17 cellular contexts compared by ENCODE assay signal in genomic region chrX:136750364-136750763, GRCh38. TPM values are rescaled to one million over a fixed set of nuclear protein-coding genes. Genes with fewer than 3 reads are reported as not detected.
DNase-seq lines count a peak whose midpoint lies in the region; ATAC-seq, FAIRE-seq and TF ChIP-seq lines count a peak whose summit lies in the region.
"Had no signal": no experiment of that assay in that cellular context is flagged by ENCODE, and none has a peak within 500 bp of the region (broad histone marks: within the 10 kb centered on the region; RNA-seq: fewer than 3 reads in every experiment).

No MANE protein-coding gene starts in this region.

- H3K4me2 ChIP-seq in astrocyte (ENCODE audit: low read length) = no peak overlapping the region
- H3K4me2 ChIP-seq: A549 had no signal

- TF ChIP-seq CTCF in activated CD8-positive, alpha-beta T cell treated with anti-CD3 and anti-CD28 coated beads for 36 hours (IDR thresholded peaks at IDR 0.05) = no peak
- no peak for TF ChIP-seq CTCF in Panc1 (IDR thresholded peaks at IDR 0.05)
- TF ChIP-seq CTCF in astrocyte (IDR thresholded peaks at IDR 0.05; ENCODE audit: insufficient read depth, low read depth, low read length) = no peak

- H3K4me3 ChIP-seq in Panc1 (ENCODE audit: low read depth in 2 of 2, low read length in 2 of 2) (no peak overlapping the region), astrocyte (ENCODE audit: insufficient read depth, low read depth, low read length) (no peak overlapping the region)
- H3K4me3 ChIP-seq: A549, adrenal gland, gastroesophageal sphincter, pancreas, SK-N-MC had no signal

- H3K4me1 Mint-ChIP-seq in activated CD8-positive, alpha-beta T cell treated with anti-CD3 and anti-CD28 coated beads for 36 hours (ENCODE audit: low read depth) = peaks cover 87% of the 10 kb centered on the region
- peaks cover 89% of the 10 kb centered on the region for H3K4me1 Mint-ChIP-seq in activated CD8-positive, alpha-beta T cell treated with anti-CD3 and anti-CD28 coated beads, Interleukin-2, amount 10 ng/mL, durations not matched to agents 7 days and 5 days (ENCODE audit: low read depth)
- H3K4me1 Mint-ChIP-seq in astrocyte (ENCODE audit: low read depth, unreplicated experiment) = peaks cover 16% of the 10 kb centered on the region

- no peaks in the 10 kb centered on the region for H3K27me3 Mint-ChIP-seq in activated CD8-positive, alpha-beta T cell treated with anti-CD3 and anti-CD28 coated beads for 36 hours
- no peaks in the 10 kb centered on the region for H3K27me3 Mint-ChIP-seq in activated CD8-positive, alpha-beta T cell treated with anti-CD3 and anti-CD28 coated beads, Interleukin-2, amount 10 ng/mL, durations not matched to agents 7 days and 5 days (ENCODE audit: low read depth)
- no peaks in the 10 kb centered on the region for H3K27me3 Mint-ChIP-seq in astrocyte (ENCODE audit: low read depth, unreplicated experiment)

- H3K27ac ChIP-seq in Panc1 (ENCODE audit: low read length) = peak overlapping the region; percentile 17; the same call in 1 of the 2 replicates
- H3K27ac ChIP-seq in astrocyte (ENCODE audit: low read depth, low read length) = no peak overlapping the region
- H3K27ac ChIP-seq: A549, adrenal gland, gastroesophageal sphincter, pancreas, SK-N-MC had no signal

- no peaks in the 10 kb centered on the region for H3K79me2 ChIP-seq in astrocyte (ENCODE audit: insufficient read depth, low read length)

- in situ Hi-C loops in Panc1 (cut with HindIII; ENCODE audit: low pct_unique_long_range_greater_than_20kb, low sequenced_read_pairs) = no loop called here

- H3K9me3 ChIP-seq in Panc1 (ENCODE audit: control insufficient read depth, insufficient read depth, low read depth, low read length) (no peaks in the 10 kb centered on the region), astrocyte (ENCODE audit: insufficient read depth, low read depth, low read length) (no peaks in the 10 kb centered on the region)
- H3K9me3 ChIP-seq: A549, adrenal gland, gastroesophageal sphincter, pancreas had no signal

- no peak overlapping the region for H3K9ac ChIP-seq in astrocyte (ENCODE audit: low read length)

- H4K20me1 ChIP-seq in astrocyte (ENCODE audit: insufficient read depth, low read length) = no peaks in the 10 kb centered on the region

- no peaks in the 10 kb centered on the region for H3K9me3 Mint-ChIP-seq in activated CD8-positive, alpha-beta T cell treated with anti-CD3 and anti-CD28 coated beads for 36 hours
- no peaks in the 10 kb centered on the region for H3K9me3 Mint-ChIP-seq in activated CD8-positive, alpha-beta T cell treated with anti-CD3 and anti-CD28 coated beads, Interleukin-2, amount 10 ng/mL, durations not matched to agents 7 days and 5 days (ENCODE audit: insufficient read depth)
- H3K9me3 Mint-ChIP-seq in astrocyte (ENCODE audit: unreplicated experiment) = no peaks in the 10 kb centered on the region

- FAIRE-seq in astrocyte (lab: Jason Lieb, UNC) = peak; percentile 49
- FAIRE-seq: A549, pancreas, small intestine, TTC549 had no signal

- H3K4me3 Mint-ChIP-seq in activated CD8-positive, alpha-beta T cell treated with anti-CD3 and anti-CD28 coated beads for 36 hours = no peak overlapping the region
- H3K4me3 Mint-ChIP-seq in activated CD8-positive, alpha-beta T cell treated with anti-CD3 and anti-CD28 coated beads, Interleukin-2, amount 10 ng/mL, durations not matched to agents 7 days and 5 days = no peak overlapping the region
- H3K4me3 Mint-ChIP-seq in astrocyte (ENCODE audit: unreplicated experiment) = no peak overlapping the region

- H3K4me1 ChIP-seq in Panc1 (ENCODE audit: control insufficient read depth, insufficient read depth, low read length) (peaks cover 11% of the 10 kb centered on the region; the same call in 1 of the 2 replicates), astrocyte (ENCODE audit: insufficient read depth, low read length) (no peaks in the 10 kb centered on the region)
- H3K4me1 ChIP-seq: A549, pancreas had no signal

- H3K27me3 ChIP-seq in Panc1 (ENCODE audit: control insufficient read depth, insufficient read depth, low read length) = no peaks in the 10 kb centered on the region
- H3K27me3 ChIP-seq in astrocyte (ENCODE audit: insufficient read depth, low read length) = no peaks in the 10 kb centered on the region
- H3K27me3 ChIP-seq: adrenal gland, gastroesophageal sphincter, pancreas had no signal

- CTCF ChIA-PET in activated CD8-positive, alpha-beta T cell treated with anti-CD3 and anti-CD28 coated beads for 36 hours (lab: Charles Lee) = interaction anchor here (1.2 kb wide), 1 partner anchor 11 kb away, joined by 4 read pairs; no protein-coding TSS in a partner anchor
- CTCF ChIA-PET in activated CD8-positive, alpha-beta T cell treated with anti-CD3 and anti-CD28 coated beads, Interleukin-2, amount 10 ng/mL, durations not matched to agents 7 days and 5 days (lab: Charles Lee) = no interaction called here
- CTCF ChIA-PET in Panc1 (lab: Charles Lee) = no interaction called here

- H3K27ac Mint-ChIP-seq in activated CD8-positive, alpha-beta T cell treated with anti-CD3 and anti-CD28 coated beads for 36 hours = peak overlapping the region; percentile 79
- H3K27ac Mint-ChIP-seq in activated CD8-positive, alpha-beta T cell treated with anti-CD3 and anti-CD28 coated beads, Interleukin-2, amount 10 ng/mL, durations not matched to agents 7 days and 5 days = no peak overlapping the region
- H3K27ac Mint-ChIP-seq in astrocyte (ENCODE audit: unreplicated experiment) = no peak overlapping the region

- H3K36me3 ChIP-seq in Panc1 (ENCODE audit: control insufficient read depth, insufficient read depth, low read length) (no peaks in the 10 kb centered on the region), astrocyte (ENCODE audit: insufficient read depth, low read length) (no peaks in the 10 kb centered on the region)
- H3K36me3 ChIP-seq: adrenal gland, gastroesophageal sphincter, pancreas had no signal

- peak; percentile 59 for ATAC-seq in activated CD8-positive, alpha-beta T cell treated with anti-CD3 and anti-CD28 coated beads for 36 hours
- ATAC-seq in activated CD8-positive, alpha-beta T cell treated with anti-CD3 and anti-CD28 coated beads, Interleukin-2, amount 10 ng/mL, durations not matched to agents 7 days and 5 days = no peak
- no peak for ATAC-seq in Panc1
- ATAC-seq: A549, gastroesophageal sphincter, pancreas had no signal

- POLR2A ChIA-PET in activated CD8-positive, alpha-beta T cell treated with anti-CD3 and anti-CD28 coated beads for 36 hours (lab: Charles Lee) = interaction anchor here (1.1 to 1.5 kb wide), 2 partner anchors 9 to 16 kb away, joined by 3 read pairs; no protein-coding TSS in a partner anchor
- POLR2A ChIA-PET in activated CD8-positive, alpha-beta T cell treated with anti-CD3 and anti-CD28 coated beads, Interleukin-2, amount 10 ng/mL, durations not matched to agents 7 days and 5 days (lab: Charles Lee) = interaction anchor here (0.7 kb wide), 1 partner anchor 17 kb away, joined by 4 read pairs; no protein-coding TSS in a partner anchor
- POLR2A ChIA-PET in Panc1 (lab: Charles Lee) = no interaction called here

- DNase-seq in activated CD8-positive, alpha-beta T cell treated with anti-CD3 and anti-CD28 coated beads for 36 hours = no peak
- no peak for DNase-seq in activated CD8-positive, alpha-beta T cell treated with anti-CD3 and anti-CD28 coated beads, Interleukin-2, amount 10 ng/mL, durations not matched to agents 7 days and 5 days
- DNase-seq in Panc1 (ENCODE audit: low read depth, low spot score) (no peak), astrocyte (ENCODE audit: low read depth) (peak; percentile 30), renal cortical epithelial cell (ENCODE audit: low read depth) (peak; percentile 45), COLO829 (ENCODE audit: low spot score) (no peak), germinal center (ENCODE audit: low spot score) (no peak)
- no peak for DNase-seq in stimulated activated CD4-positive, alpha-beta T cell treated with anti-CD3 and anti-CD28 coated beads, Interleukin-2, amount 100 ng/mL, for 24 hours
- DNase-seq: adrenal gland, DND-41, NCI-H526, pancreas, small intestine had no signal

- intact Hi-C loops in activated CD8-positive, alpha-beta T cell treated with anti-CD3 and anti-CD28 coated beads for 36 hours (cut with micrococcal nuclease) = no loop called here
- intact Hi-C loops in Panc1 (cut with micrococcal nuclease; ENCODE audit: unreplicated experiment) = no loop called here

- BruUV-seq in Panc1 (replicated peaks; lab: Mats Ljungman, UMichigan) = no TSS peak

- no peak overlapping the region for H2AFZ ChIP-seq in astrocyte (ENCODE audit: low read depth, low read length)

- H3K36me3 Mint-ChIP-seq in activated CD8-positive, alpha-beta T cell treated with anti-CD3 and anti-CD28 coated beads for 36 hours (ENCODE audit: low read depth) = peaks cover 18% of the 10 kb centered on the region
- peaks cover 43% of the 10 kb centered on the region for H3K36me3 Mint-ChIP-seq in activated CD8-positive, alpha-beta T cell treated with anti-CD3 and anti-CD28 coated beads, Interleukin-2, amount 10 ng/mL, durations not matched to agents 7 days and 5 days (ENCODE audit: low read depth)
- H3K36me3 Mint-ChIP-seq in astrocyte (ENCODE audit: low read depth, unreplicated experiment) = no peaks in the 10 kb centered on the region

RNA-seq across cellular contexts. Expression of gene ARHGEF6, which starts 30.4 kb away (rescaled TPM):
- total RNA-seq in activated CD8-positive, alpha-beta T cell treated with anti-CD3 and anti-CD28 coated beads for 36 hours = 10 to 100 TPM; 45.7 to 45.8 TPM
- 10 to 100 TPM; 97.8 to 99.0 TPM for total RNA-seq in activated CD8-positive, alpha-beta T cell treated with anti-CD3 and anti-CD28 coated beads, Interleukin-2, amount 10 ng/mL, durations not matched to agents 7 days and 5 days
- 35.5 TPM for total RNA-seq in Panc1 (2021; ENCODE audit: unreplicated experiment)
- polyA plus RNA-seq in Panc1 (2012; ENCODE audit: insufficient read length) = 25.6 TPM
- total RNA-seq in astrocyte = 4.7 and 6.1 TPM in 2 replicates
- 1.4 and 6.9 TPM in 2 replicates for total RNA-seq in renal cortical epithelial cell

Comparison
In these comparisons a context has a peak if more than half of its experiments do, and no peak if none do; other contexts are left out.
1. DNase-seq: peak in astrocyte (single experiment) and renal cortical epithelial cell (single experiment); none in activated CD8-positive, alpha-beta T cell treated with anti-CD3 and anti-CD28 coated beads for 36 hours (single experiment), activated CD8-positive, alpha-beta T cell treated with anti-CD3 and anti-CD28 coated beads, Interleukin-2, amount 10 ng/mL, durations not matched to agents 7 days and 5 days (single experiment), Panc1 (single experiment), COLO829 (single experiment), germinal center (single experiment) and stimulated activated CD4-positive, alpha-beta T cell treated with anti-CD3 and anti-CD28 coated beads, Interleukin-2, amount 100 ng/mL, for 24 hours (0 of 2).